26 cellular contexts compared by ENCODE assay signal in genomic region chr4:92099851-92100250, GRCh38.
"Had no signal": no experiment of that assay in that cellular context is flagged by ENCODE, and none has a peak within 500 bp of the region (broad histone marks: within the 10 kb centered on the region; RNA-seq: fewer than 3 reads in every experiment).

No MANE protein-coding gene starts in this region.

- ATAC-seq: activated CD8-positive, alpha-beta memory T cell treated with anti-CD3 and anti-CD28 coated beads, Interleukin-2, amount 10 ng/mL, durations not matched to agents 7 days and 5 days; activated CD8-positive, alpha-beta T cell treated with anti-CD3 and anti-CD28 coated beads, Interleukin-2, amount 10 ng/mL, durations not matched to agents 7 days and 5 days; activated naive CD8-positive, alpha-beta T cell treated with anti-CD3 and anti-CD28 coated beads, Interleukin-2, amount 50 U/mL, for 24 hours; gastroesophageal sphincter; left cardiac atrium; natural killer cell; stimulated activated naive CD8-positive, alpha-beta T cell treated with anti-CD3 and anti-CD28 coated beads, Interleukin-15, Interleukin-2, amounts not matched to agents 100 U/mL and 50 U/mL, for 24 hours had no signal

- H3K27me3 ChIP-seq: breast epithelium, esophagus muscularis mucosa, gastroesophageal sphincter, neural progenitor cell, right atrium auricular region, vagina had no signal

- H3K4me3 Mint-ChIP-seq: activated B cell treated with CpG ODN at 0.5 μM for 24 hours; activated CD8-positive, alpha-beta memory T cell treated with anti-CD3 and anti-CD28 coated beads, Interleukin-2, amount 10 ng/mL, durations not matched to agents 7 days and 5 days; activated CD8-positive, alpha-beta T cell treated with anti-CD3 and anti-CD28 coated beads, Interleukin-2, amount 10 ng/mL, durations not matched to agents 7 days and 5 days; activated naive CD4-positive, alpha-beta T cell treated with anti-CD3 and anti-CD28 coated beads, Interleukin-2, amount 50 U/mL, for 24 hours; activated naive CD8-positive, alpha-beta T cell treated with anti-CD3 and anti-CD28 coated beads, Interleukin-2, amount 50 U/mL, for 24 hours; natural killer cell; neural progenitor cell; T-helper 2 cell treated with Interferon-gamma antibody and Interleukin-4, amounts not matched to agents 5 μg/mL and 100 μg/mL, for 36 hours; type B pancreatic cell had no signal

- H3K9ac ChIP-seq: neural progenitor cell had no signal

- H3K4me3 ChIP-seq: breast epithelium, esophagus muscularis mucosa, gastroesophageal sphincter, neural progenitor cell, right atrium auricular region, thoracic aorta, vagina had no signal

- H3K4me1 ChIP-seq: breast epithelium, esophagus muscularis mucosa, gastroesophageal sphincter, neural progenitor cell, right atrium auricular region had no signal

- DNase-seq: activated B cell treated with CpG ODN at 0.5 μM for 24 hours; activated CD8-positive, alpha-beta memory T cell treated with anti-CD3 and anti-CD28 coated beads, Interleukin-2, amount 10 ng/mL, durations not matched to agents 7 days and 5 days; activated CD8-positive, alpha-beta T cell treated with anti-CD3 and anti-CD28 coated beads, Interleukin-2, amount 10 ng/mL, durations not matched to agents 7 days and 5 days; activated naive CD8-positive, alpha-beta T cell treated with anti-CD3 and anti-CD28 coated beads, Interleukin-2, amount 50 U/mL, for 24 hours; activated T-cell treated with anti-CD3 and anti-CD28 coated beads, Interleukin-2, amount 50 U/mL, for 48 hours; central memory CD4-positive, alpha-beta T cell; dermis blood vessel endothelial cell; effector CD4-positive, alpha-beta T cell; hippocampal formation; left cardiac atrium; natural killer cell; occipital lobe; stimulated activated CD4-positive, alpha-beta T cell treated with anti-CD3 and anti-CD28 coated beads, Interleukin-4, amount 100 ng/mL, for 1 hour; stimulated activated naive CD8-positive, alpha-beta T cell treated with anti-CD3 and anti-CD28 coated beads, Interleukin-15, Interleukin-2, amounts not matched to agents 100 U/mL and 50 U/mL, for 24 hours; T-helper 1 cell had no signal

- H3K27me3 Mint-ChIP-seq: activated B cell treated with CpG ODN at 0.5 μM for 24 hours; activated CD8-positive, alpha-beta memory T cell treated with anti-CD3 and anti-CD28 coated beads, Interleukin-2, amount 10 ng/mL, durations not matched to agents 7 days and 5 days; activated naive CD4-positive, alpha-beta T cell treated with anti-CD3 and anti-CD28 coated beads, Interleukin-2, amount 50 U/mL, for 24 hours; activated naive CD8-positive, alpha-beta T cell treated with anti-CD3 and anti-CD28 coated beads, Interleukin-2, amount 50 U/mL, for 24 hours; type B pancreatic cell had no signal

- H3K9me3 Mint-ChIP-seq: neural progenitor cell, type B pancreatic cell had no signal

- H3K9me3 ChIP-seq: breast epithelium, esophagus muscularis mucosa, gastroesophageal sphincter, right atrium auricular region, thoracic aorta, vagina had no signal

- H3K36me3 ChIP-seq: breast epithelium, esophagus muscularis mucosa, gastroesophageal sphincter, neural progenitor cell, right atrium auricular region, thoracic aorta, vagina had no signal

- H3K4me1 Mint-ChIP-seq: activated B cell treated with CpG ODN at 0.5 μM for 24 hours; activated CD8-positive, alpha-beta memory T cell treated with anti-CD3 and anti-CD28 coated beads, Interleukin-2, amount 10 ng/mL, durations not matched to agents 7 days and 5 days; activated naive CD4-positive, alpha-beta T cell treated with anti-CD3 and anti-CD28 coated beads, Interleukin-2, amount 50 U/mL, for 24 hours; activated naive CD8-positive, alpha-beta T cell treated with anti-CD3 and anti-CD28 coated beads, Interleukin-2, amount 50 U/mL, for 24 hours; natural killer cell; neural progenitor cell had no signal

- H3K27ac Mint-ChIP-seq: activated B cell treated with CpG ODN at 0.5 μM for 24 hours; activated CD8-positive, alpha-beta memory T cell treated with anti-CD3 and anti-CD28 coated beads, Interleukin-2, amount 10 ng/mL, durations not matched to agents 7 days and 5 days; activated CD8-positive, alpha-beta T cell treated with anti-CD3 and anti-CD28 coated beads, Interleukin-2, amount 10 ng/mL, durations not matched to agents 7 days and 5 days; activated naive CD4-positive, alpha-beta T cell treated with anti-CD3 and anti-CD28 coated beads, Interleukin-2, amount 50 U/mL, for 24 hours; activated naive CD8-positive, alpha-beta T cell treated with anti-CD3 and anti-CD28 coated beads, Interleukin-2, amount 50 U/mL, for 24 hours; activated T-helper 2 cell treated with anti-CD3 and anti-CD28 coated beads, Interferon-gamma antibody, Interleukin-2, Interleukin-4, amounts not matched to agents 10 μg/mL and 5 μg/mL and 100 μg/mL, durations not matched to agents 14 hours and 24 hours and 36 hours; natural killer cell; neural progenitor cell; T-helper 2 cell treated with Interferon-gamma antibody and Interleukin-4, amounts not matched to agents 5 μg/mL and 100 μg/mL, for 36 hours; type B pancreatic cell had no signal

- H3K27ac ChIP-seq: breast epithelium, esophagus muscularis mucosa, gastroesophageal sphincter, neural progenitor cell, right atrium auricular region, thoracic aorta, vagina had no signal

- H2AFZ ChIP-seq: neural progenitor cell had no signal

- H3K36me3 Mint-ChIP-seq: activated CD8-positive, alpha-beta memory T cell treated with anti-CD3 and anti-CD28 coated beads, Interleukin-2, amount 10 ng/mL, durations not matched to agents 7 days and 5 days; activated naive CD4-positive, alpha-beta T cell treated with anti-CD3 and anti-CD28 coated beads, Interleukin-2, amount 50 U/mL, for 24 hours; natural killer cell; neural progenitor cell; type B pancreatic cell had no signal

- H3K4me2 ChIP-seq: neural progenitor cell had no signal
